ENCODE assay signal across 12 cellular contexts in the genomic region with DNA sequence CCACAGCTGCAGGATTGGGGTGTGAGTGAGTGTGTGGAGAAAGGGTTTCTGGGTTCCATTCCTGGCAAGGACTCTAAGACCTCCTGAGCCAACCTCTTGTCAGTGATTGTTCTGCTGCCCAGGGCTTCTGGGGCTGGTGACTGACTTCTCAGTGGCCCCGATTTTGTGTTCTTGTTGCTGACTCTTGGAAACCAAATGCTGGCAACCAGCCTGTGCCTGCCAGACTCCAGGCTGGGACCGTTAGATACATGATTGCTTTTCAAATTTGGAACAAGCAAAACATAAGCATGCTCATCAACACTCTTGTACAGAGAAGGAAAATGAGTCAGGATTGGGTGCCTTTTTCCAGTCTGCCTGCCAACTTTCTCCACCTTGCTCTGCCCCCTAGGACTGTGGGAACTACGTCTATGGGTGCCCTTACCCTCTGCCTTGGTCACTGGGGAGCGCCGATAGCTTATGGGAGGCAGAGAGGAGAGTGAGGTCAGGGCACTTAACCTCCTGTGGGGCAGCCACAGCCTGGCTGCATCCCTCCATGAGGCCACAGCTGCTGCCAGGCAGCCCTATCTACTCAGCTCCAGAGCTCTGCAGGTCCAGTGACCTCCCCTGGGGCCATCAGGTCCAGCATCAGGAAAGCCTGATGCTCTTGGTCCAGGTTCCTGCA. TPM values are rescaled to one million over a fixed set of nuclear protein-coding genes. Genes with fewer than 3 reads are reported as not detected.
A peak's percentile ranks its signal among the peaks of the same experiment; 100 is the strongest.
DNase-seq lines count a peak whose midpoint lies in the region; ATAC-seq, FAIRE-seq and TF ChIP-seq lines count a peak whose summit lies in the region.
"Had no signal": no experiment of that assay in that cellular context is flagged by ENCODE, and none has a peak within 500 bp of the region (broad histone marks: within the 10 kb centered on the region; RNA-seq: fewer than 3 reads in every experiment).

No MANE protein-coding gene starts in this region.

- H3K27me3 ChIP-seq in right atrium auricular region (no peaks in the 10 kb centered on the region), dorsolateral prefrontal cortex (no peaks in the 10 kb centered on the region)

- FAIRE-seq in frontal cortex (lab: Jason Lieb, UNC) = no peak
- FAIRE-seq: GM18507 had no signal

- H3K4me1 ChIP-seq in right atrium auricular region = peaks cover 0 to 20% of the 10 kb centered on the region in 2 donors

- H3K27ac ChIP-seq in right atrium auricular region = peak overlapping the region in 1 of 2 donors; percentile 22
- H3K27ac ChIP-seq in dorsolateral prefrontal cortex = peak overlapping the region in 57 of 59 donors; percentile 26 to 87 (median 78)

- TF ChIP-seq CTCF in right atrium auricular region (IDR thresholded peaks at IDR 0.05) = no peak
- no peak for TF ChIP-seq CTCF in dorsolateral prefrontal cortex (IDR thresholded peaks at IDR 0.05 in 54 of 56, conservative IDR thresholded peaks at IDR 0.05 in 2 of 56; ENCODE audit: low read depth in 1 of 56, partially characterized antibody in 56 of 56)

- no peaks in the 10 kb centered on the region for H3K9me3 ChIP-seq in right atrium auricular region

- intact Hi-C loops in Right ventricle myocardium inferior (cut with DNase I) (no loop called here), dorsolateral prefrontal cortex (cut with DNase I) (loop anchor here in 1 of 2 donors (5.0 kb wide), 1 partner anchor 109 kb away; the partner anchor contains the start of gene CSF1)

- H3K4me3 ChIP-seq in right atrium auricular region = no peak overlapping the region
- no peak overlapping the region for H3K4me3 ChIP-seq in dorsolateral prefrontal cortex

- no peaks in the 10 kb centered on the region for H3K36me3 ChIP-seq in right atrium auricular region

- DNase-seq in Right ventricle myocardium inferior (ENCODE audit: missing footprints) (no peak), right atrium auricular region (ENCODE audit: low spot score) (no peak), dorsolateral prefrontal cortex (peak in 9 of 10 donors; percentile 14 to 70 (median 53)), myocyte (ENCODE audit: low read depth) (peak; percentile 82), frontal cortex (ENCODE audit: low spot score in 2 of 2) (no peak), GDM1 (lab: John Stamatoyannopoulos, UW) (no peak)
- DNase-seq: KBM-7 had no signal

- peak; percentile 62 for ATAC-seq in Right ventricle myocardium inferior
- no peak for ATAC-seq in HG02884 (IDR thresholded peaks at IDR 0.05; ENCODE audit: unreplicated experiment)
- no peak for ATAC-seq in HG02623 (IDR thresholded peaks at IDR 0.05; ENCODE audit: unreplicated experiment)

RNA-seq across cellular contexts. Expression of gene EPS8L3, which starts 39.3 kb away (rescaled TPM):
- not detected for total RNA-seq in Right ventricle myocardium inferior
- under 1 TPM in 1 of 2 donors, not detected in 1; 0.19 TPM for total RNA-seq in right atrium auricular region
- 1 to 10 TPM in 1 of 120 experiments, under 1 TPM in 1, not detected in 118; 0.81 to 1.3 TPM for total RNA-seq in dorsolateral prefrontal cortex
- not detected in 2 replicates for total RNA-seq in myocyte
- polyA plus RNA-seq in myocyte (2012) = not detected
- not detected for total RNA-seq in frontal cortex
- total RNA-seq: fibroblast of lung had no signal
- polyA plus RNA-seq: BJ, fibroblast of lung had no signal

Comparison
In these comparisons a context has a peak if more than half of its experiments do, and no peak if none do; other contexts are left out.
1. DNase-seq: peak in dorsolateral prefrontal cortex (9 of 10) and myocyte (single experiment); none in Right ventricle myocardium inferior (single experiment), right atrium auricular region (single experiment), frontal cortex (0 of 2) and GDM1 (single experiment).